Comparison of ENCODE assay signal across 8 cellular contexts in genomic region chrX:46628406-46629371, GRCh38. TPM values are rescaled to one million over a fixed set of nuclear protein-coding genes. Genes with fewer than 3 reads are reported as not detected.
DNase-seq lines count a peak whose midpoint lies in the region; ATAC-seq and TF ChIP-seq lines count a peak whose summit lies in the region.

No MANE protein-coding gene starts in this region.

- H3K4me2 ChIP-seq in hepatocyte = no peak overlapping the region

- H3K9me3 ChIP-seq in muscle layer of duodenum (ENCODE audit: control insufficient read depth in 1 of 2, low read length in 2 of 2) (no peaks in the 10 kb centered on the region), hepatocyte (ENCODE audit: low read depth) (no peaks in the 10 kb centered on the region)

- 79% methylated on average over 6 of the region's 6 CpGs for WGBS in hepatocyte (ENCODE audit: low lambda C conversion rate, missing lambda C conversion rate)

- no peaks in the 10 kb centered on the region for H3K9me3 Mint-ChIP-seq in activated naive CD4-positive, alpha-beta T cell treated with anti-CD3 and anti-CD28 coated beads, Interleukin-2, amount 50 U/mL, for 72 hours

- H3K36me3 ChIP-seq in muscle layer of duodenum (ENCODE audit: control insufficient read depth in 1 of 2, insufficient read depth in 2 of 2, low read length in 2 of 2) = no peaks in the 10 kb centered on the region
- H3K36me3 ChIP-seq in hepatocyte (replicated peaks; ENCODE audit: insufficient read depth, low read depth) = no peaks in the 10 kb centered on the region

- H3K36me3 Mint-ChIP-seq in activated naive CD4-positive, alpha-beta T cell treated with anti-CD3 and anti-CD28 coated beads, Interleukin-2, amount 50 U/mL, for 72 hours = peaks cover 9 to 17% of the 10 kb centered on the region in 2 donors

- H3K79me2 ChIP-seq in hepatocyte = no peaks in the 10 kb centered on the region

- H3K27me3 ChIP-seq in muscle layer of duodenum (ENCODE audit: low read depth, low read length) (no peaks in the 10 kb centered on the region), hepatocyte (no peaks in the 10 kb centered on the region)

- ATAC-seq in GM19372 (IDR thresholded peaks at IDR 0.05; ENCODE audit: low read depth, unreplicated experiment) = peak; percentile 69
- ATAC-seq in HG03280 (IDR thresholded peaks at IDR 0.05; ENCODE audit: unreplicated experiment) = peak; percentile 82
- ATAC-seq in activated naive CD4-positive, alpha-beta T cell treated with anti-CD3 and anti-CD28 coated beads, Interleukin-2, amount 50 U/mL, for 72 hours = peak; percentile 84 to 94

- H3K27ac Mint-ChIP-seq in activated naive CD4-positive, alpha-beta T cell treated with anti-CD3 and anti-CD28 coated beads, Interleukin-2, amount 50 U/mL, for 72 hours = peak overlapping the region in 1 of 2 donors; percentile 58

- H2AFZ ChIP-seq in hepatocyte = no peak overlapping the region

- H4K20me1 ChIP-seq in hepatocyte (ENCODE audit: insufficient read depth, poor library complexity, severe bottlenecking) = no peaks in the 10 kb centered on the region

- H3K9me2 ChIP-seq in hepatocyte (replicated peaks; ENCODE audit: insufficient read depth) = no peaks in the 10 kb centered on the region

- H3K4me1 ChIP-seq in muscle layer of duodenum (ENCODE audit: control insufficient read depth in 1 of 2, insufficient read depth in 2 of 2, low read length in 2 of 2) (no peaks in the 10 kb centered on the region), hepatocyte (ENCODE audit: insufficient read depth) (no peaks in the 10 kb centered on the region)

- H3K27ac ChIP-seq in muscle layer of duodenum (ENCODE audit: low read length) = peak overlapping the region; percentile 54
- H3K27ac ChIP-seq in hepatocyte = no peak overlapping the region

- DNase-seq in ELR (ENCODE audit: low read depth) = peak; percentile 14
- DNase-seq in activated naive CD4-positive, alpha-beta T cell treated with anti-CD3 and anti-CD28 coated beads, Interleukin-2, amount 50 U/mL, for 72 hours (ENCODE audit: low spot score in 2 of 2) = peak in 1 of 2 donors; percentile 57
- DNase-seq in midbrain (lab: John Stamatoyannopoulos, UW) = no peak
- DNase-seq in hepatocyte (ENCODE audit: low spot score) = no peak
- no peak for DNase-seq in NCI-H345 (lab: John Stamatoyannopoulos, UW)

- H3K4me3 ChIP-seq in muscle layer of duodenum (ENCODE audit: low read depth in 1 of 2, low read length in 2 of 2) = no peak overlapping the region
- no peak overlapping the region for H3K4me3 ChIP-seq in hepatocyte

- no peak for TF ChIP-seq CTCF in hepatocyte (IDR thresholded peaks at IDR 0.05; ENCODE audit: poor library complexity)

RNA-seq across cellular contexts. Expression of gene CHST7, which starts 55.1 kb away (rescaled TPM):
- total RNA-seq in activated naive CD4-positive, alpha-beta T cell treated with anti-CD3 and anti-CD28 coated beads, Interleukin-2, amount 50 U/mL, for 72 hours = 1 to 10 TPM; 1.4 to 2.0 TPM
- total RNA-seq in hepatocyte = 5.5 and 5.6 TPM in 2 replicates
- polyA plus RNA-seq in hepatocyte = 2.3 and 7.8 TPM in 2 replicates
